Comparison of ENCODE assay signal across 8 cellular contexts in genomic region chr15:66673410-66674322, GRCh38. TPM values are rescaled to one million over a fixed set of nuclear protein-coding genes. Genes with fewer than 3 reads are reported as not detected.
A peak's percentile ranks its signal among the peaks of the same experiment; 100 is the strongest.
DNase-seq lines count a peak whose midpoint lies in the region; ATAC-seq lines count a peak whose summit lies in the region.

No MANE protein-coding gene starts in this region.

- H3K27ac ChIP-seq in right cardiac atrium (ENCODE audit: low read length), result no peak overlapping the region

- peak; percentile 73 for DNase-seq in activated naive CD4-positive, alpha-beta T cell treated with anti-CD3 and anti-CD28 coated beads for 36 hours
- no peak for DNase-seq in activated naive CD4-positive, alpha-beta T cell (lab: John Stamatoyannopoulos, UW)
- DNase-seq in UCSD-AML1 (lab: John Stamatoyannopoulos, UW; ENCODE audit: unreplicated experiment) (peak; percentile 54), right cardiac atrium (peak; percentile 64 to 88 (median 85)), 8988T (no peak), DMS 273 (lab: John Stamatoyannopoulos, UW; ENCODE audit: unreplicated experiment) (no peak)
- DNase-seq in stimulated activated naive CD8-positive, alpha-beta T cell treated with anti-CD3 and anti-CD28 coated beads, Interleukin-15, amount 100 ng/mL, for 72 hours, result peak in 1 of 2 donors; percentile 22

- peak; percentile 36 to 72 for ATAC-seq in right cardiac atrium
- ATAC-seq in stimulated activated naive CD8-positive, alpha-beta T cell treated with anti-CD3 and anti-CD28 coated beads, Interleukin-15, amount 100 ng/mL, for 72 hours, result peak; percentile 66
- no peak for ATAC-seq in HG03097 (IDR thresholded peaks at IDR 0.05; ENCODE audit: low FRiP score, unreplicated experiment)

- intact Hi-C loops in activated naive CD4-positive, alpha-beta T cell treated with anti-CD3 and anti-CD28 coated beads for 36 hours (cut with micrococcal nuclease), result no loop called here
- intact Hi-C loops in right cardiac atrium (cut with DNase I), result no loop called here

- WGBS in right cardiac atrium, result 76% methylated on average over 27 of the region's 27 CpGs

- no peaks in the 10 kb centered on the region for H3K36me3 Mint-ChIP-seq in activated naive CD4-positive, alpha-beta T cell treated with anti-CD3 and anti-CD28 coated beads for 36 hours (ENCODE audit: low read depth)

- no peak overlapping the region for H3K4me3 Mint-ChIP-seq in activated naive CD4-positive, alpha-beta T cell treated with anti-CD3 and anti-CD28 coated beads for 36 hours
- no peak overlapping the region for H3K4me3 Mint-ChIP-seq in stimulated activated naive CD8-positive, alpha-beta T cell treated with anti-CD3 and anti-CD28 coated beads, Interleukin-15, amount 100 ng/mL, for 72 hours

- H3K4me1 Mint-ChIP-seq in activated naive CD4-positive, alpha-beta T cell treated with anti-CD3 and anti-CD28 coated beads for 36 hours (ENCODE audit: low read depth), result peaks cover 17% of the 10 kb centered on the region
- peaks cover 14% of the 10 kb centered on the region for H3K4me1 Mint-ChIP-seq in stimulated activated naive CD8-positive, alpha-beta T cell treated with anti-CD3 and anti-CD28 coated beads, Interleukin-15, amount 100 ng/mL, for 72 hours

- CTCF ChIA-PET in activated naive CD4-positive, alpha-beta T cell treated with anti-CD3 and anti-CD28 coated beads for 36 hours (lab: Charles Lee), result interaction anchor here (0.9 to 1.1 kb wide), 2 partner anchors 16 to 70 kb away, joined by 3 read pairs; no protein-coding TSS in a partner anchor

- H3K27me3 Mint-ChIP-seq in activated naive CD4-positive, alpha-beta T cell treated with anti-CD3 and anti-CD28 coated beads for 36 hours (ENCODE audit: low read depth), result no peaks in the 10 kb centered on the region
- H3K27me3 Mint-ChIP-seq in stimulated activated naive CD8-positive, alpha-beta T cell treated with anti-CD3 and anti-CD28 coated beads, Interleukin-15, amount 100 ng/mL, for 72 hours, result no peaks in the 10 kb centered on the region

- H3K27me3 ChIP-seq in right cardiac atrium (ENCODE audit: control insufficient read depth, insufficient read depth), result no peaks in the 10 kb centered on the region

- no peak overlapping the region for H3K27ac Mint-ChIP-seq in activated naive CD4-positive, alpha-beta T cell treated with anti-CD3 and anti-CD28 coated beads for 36 hours
- H3K27ac Mint-ChIP-seq in stimulated activated naive CD8-positive, alpha-beta T cell treated with anti-CD3 and anti-CD28 coated beads, Interleukin-15, amount 100 ng/mL, for 72 hours, result no peak overlapping the region

- H3K9me3 ChIP-seq in right cardiac atrium (ENCODE audit: control insufficient read depth, low read length), result no peaks in the 10 kb centered on the region

- H3K4me1 ChIP-seq in right cardiac atrium (ENCODE audit: control insufficient read depth, insufficient read depth, low read length), result peaks cover 16% of the 10 kb centered on the region

- no peaks in the 10 kb centered on the region for H3K9me3 Mint-ChIP-seq in activated naive CD4-positive, alpha-beta T cell treated with anti-CD3 and anti-CD28 coated beads for 36 hours
- H3K9me3 Mint-ChIP-seq in stimulated activated naive CD8-positive, alpha-beta T cell treated with anti-CD3 and anti-CD28 coated beads, Interleukin-15, amount 100 ng/mL, for 72 hours, result no peaks in the 10 kb centered on the region

- H3K4me3 ChIP-seq in right cardiac atrium (ENCODE audit: low read length), result no peak overlapping the region

RNA-seq across cellular contexts. Expression of gene SMAD6, which starts 28.4 kb away (rescaled TPM):
- under 1 TPM in 1 of 2 experiments, not detected in 1; 0.05 TPM for total RNA-seq in activated naive CD4-positive, alpha-beta T cell treated with anti-CD3 and anti-CD28 coated beads for 36 hours
- 10 to 100 TPM; 54.5 to 68.8 (median 63.2) TPM for total RNA-seq in right cardiac atrium
- polyA plus RNA-seq in right cardiac atrium, result 31.6 TPM

Comparison
In these comparisons a context has a peak if more than half of its experiments do, and no peak if none do; other contexts are left out.
1. DNase-seq: peak in activated naive CD4-positive, alpha-beta T cell treated with anti-CD3 and anti-CD28 coated beads for 36 hours (single experiment), UCSD-AML1 (single experiment) and right cardiac atrium (3 of 3); none in activated naive CD4-positive, alpha-beta T cell (0 of 4), 8988T (single experiment) and DMS 273 (single experiment).
2. RNA of gene SMAD6, which starts 28.4 kb away (total RNA-seq): 54.5 to 68.8 TPM in right cardiac atrium; 0.05 TPM in activated naive CD4-positive, alpha-beta T cell treated with anti-CD3 and anti-CD28 coated beads for 36 hours; every median in the first group is over 10 times any median in the second.